ENCODE assay signal across 8 cellular contexts in genomic region chr17:31241116-31241515, GRCh38. TPM values are rescaled to one million over a fixed set of nuclear protein-coding genes. Genes with fewer than 3 reads are reported as not detected.
"Had no signal": no experiment of that assay in that cellular context is flagged by ENCODE, and none has a peak within 500 bp of the region (broad histone marks: within the 10 kb centered on the region; RNA-seq: fewer than 3 reads in every experiment).

No MANE protein-coding gene starts in this region.

- H3K27me3 Mint-ChIP-seq: IgD-negative memory B cell had no signal

- H3K4me2 ChIP-seq: GM23338 had no signal

- FAIRE-seq: H1, H54, HepG2 had no signal

- H2AFZ ChIP-seq: GM23338 had no signal

- H3K4me3 ChIP-seq: GM23338 had no signal

- H3K27ac Mint-ChIP-seq: GM23338, H9, IgD-negative memory B cell had no signal

- ATAC-seq: GM23338, HepG2 had no signal

- H3K27ac ChIP-seq: HL-60 had no signal

- H3K9me3 Mint-ChIP-seq: GM23338, H9 had no signal

- DNase-seq: H9, HCEC 1CT had no signal

- H3K4me3 Mint-ChIP-seq: GM23338, H9, IgD-negative memory B cell had no signal

RNA-seq across cellular contexts. Expression of gene OMG, which starts 55.9 kb away (rescaled TPM):
- total RNA-seq: GM23338, H1, H9, HepG2 had no signal
- polyA plus RNA-seq: H1, HepG2, IgD-negative memory B cell had no signal
